24 cellular contexts compared by ENCODE assay signal in genomic region chr16:2190659-2191445, GRCh38. TPM values are rescaled to one million over a fixed set of nuclear protein-coding genes. Genes with fewer than 3 reads are reported as not detected.
DNase-seq lines count a peak whose midpoint lies in the region; ATAC-seq, FAIRE-seq and TF ChIP-seq lines count a peak whose summit lies in the region.
"Had no signal": no experiment of that assay in that cellular context is flagged by ENCODE, and none has a peak within 500 bp of the region (broad histone marks: within the 10 kb centered on the region; RNA-seq: fewer than 3 reads in every experiment).

No MANE protein-coding gene starts in this region.

- no peaks in the 10 kb centered on the region for H3K79me2 ChIP-seq in HepG2 (ENCODE audit: insufficient read depth, low read length)

- ATAC-seq in HepG2 (no peak; the same call in 1 of the 3 replicates), right lobe of liver (no peak), GM21786 (IDR thresholded peaks at IDR 0.05; ENCODE audit: unreplicated experiment) (no peak), GM19463 (IDR thresholded peaks at IDR 0.05; ENCODE audit: unreplicated experiment) (no peak), HG03039 (IDR thresholded peaks at IDR 0.05; ENCODE audit: unreplicated experiment) (no peak)
- ATAC-seq: stimulated activated naive B cell treated with anti-CD40 and anti-IgM and Interleukin-4, amounts not matched to agents 10 μg/mL and 1 μg/mL and 100 μg/mL, for 72 hours had no signal

- peak overlapping the region; percentile 61 for H3K4me2 ChIP-seq in HepG2 (ENCODE audit: low read depth, low read length)

- peaks cover 52% of the 10 kb centered on the region for H3K4me1 ChIP-seq in HepG2 (ENCODE audit: insufficient read depth, low read length)
- H3K4me1 ChIP-seq in right lobe of liver: peaks cover 0 to 6% (median 0%) of the 10 kb centered on the region in 4 donors

- no peak for FAIRE-seq in HepG2 (lab: Jason Lieb, UNC)
- FAIRE-seq: D721Med, kidney had no signal

- in situ Hi-C loops in HepG2 (cut with HindIII; ENCODE audit: extremely low pct_ligation_motif_present, low pct_unique_long_range_greater_than_20kb): no loop called here

- 0 out of 5 replicates have a peak, but pooled peaks cover 0 to 5% of the 10 kb centered on the region in 2 experiments for H3K27me3 ChIP-seq in HepG2 (ENCODE audit: control insufficient read depth in 1 of 2, insufficient read depth in 2 of 2, low read length in 2 of 2)
- H3K27me3 ChIP-seq in right lobe of liver: peaks cover 0 to 8% of the 10 kb centered on the region in 2 donors

- peak; percentile 35 for DNase-seq in HepG2 (ENCODE audit: low spot score)
- DNase-seq in right lobe of liver: no peak
- DNase-seq in anterior cingulate cortex (lab: John Stamatoyannopoulos, UW): peak in 49 of 58 donors; percentile 12 to 83 (median 57)
- no peak for DNase-seq in neural crest cell (ENCODE audit: low read depth, low spot score)
- DNase-seq in HuH-7.5 (ENCODE audit: low spot score): no peak
- DNase-seq: activated CD4-positive, alpha-beta T cell treated with anti-CD3 and anti-CD28 coated beads for 48 hours; activated naive CD4-positive, alpha-beta T cell treated with Interleukin-2 at 50 U/mL for 16 hours; activated T-cell treated with anti-CD3 and anti-CD28 coated beads, Interleukin-2, amount 50 U/mL, for 24 hours; amniotic stem cell; EL; KBM-7; kidney; NCI-H1694; stimulated activated CD4-positive, alpha-beta T cell treated with anti-CD3 and anti-CD28 coated beads, Interleukin-2, amount 100 ng/mL, for 48 hours; stimulated activated naive B cell treated with anti-CD40 and anti-IgM and Interleukin-4, amounts not matched to agents 10 μg/mL and 1 μg/mL and 100 μg/mL, for 72 hours; uterus had no signal

- no peak overlapping the region for H3K27ac Mint-ChIP-seq in neural crest cell (ENCODE audit: unreplicated experiment)
- H3K27ac Mint-ChIP-seq: activated T-cell treated with anti-CD3 and anti-CD28 coated beads, Interleukin-2, amount 50 U/mL, for 24 hours; stimulated activated naive B cell treated with anti-CD40 and anti-IgM and Interleukin-4, amounts not matched to agents 10 μg/mL and 1 μg/mL and 100 μg/mL, for 72 hours had no signal

- H3K27ac ChIP-seq in HepG2 (ENCODE audit: extremely low read length, insufficient read depth, low read length): peak overlapping the region; percentile 48
- no peak overlapping the region for H3K27ac ChIP-seq in right lobe of liver
- H3K27ac ChIP-seq: neutrophil, thoracic aorta, uterus, VCaP had no signal

- POLR2A ChIA-PET in HepG2 (lab: Yijun Ruan, JAX): interaction anchor here (0.8 to 3.5 kb wide), 6 partner anchors 14 to 62 kb away, joined by 3 to 29 read pairs (median 4); partner anchors contain the start of genes ECI1, PGP and TRAF7

- no peak for TF ChIP-seq POLR2A in HepG2 (IDR thresholded peaks at IDR 0.05; ENCODE audit: insufficient read depth in 1 of 2, low read depth in 2 of 2, low read length in 2 of 2)
- TF ChIP-seq POLR2A in right lobe of liver (IDR thresholded peaks at IDR 0.05): no peak

- H3K36me3 Mint-ChIP-seq in neural crest cell (ENCODE audit: low read depth): no peaks in the 10 kb centered on the region
- H3K36me3 Mint-ChIP-seq: stimulated activated naive B cell treated with anti-CD40 and anti-IgM and Interleukin-4, amounts not matched to agents 10 μg/mL and 1 μg/mL and 100 μg/mL, for 72 hours had no signal

- H3K27me3 Mint-ChIP-seq in neural crest cell (ENCODE audit: low read depth): peaks cover 4% of the 10 kb centered on the region

- BruUV-seq in HepG2 (replicated peaks; lab: Mats Ljungman, UMichigan): no TSS peak

- no peak for TF ChIP-seq RAD21 in HepG2 (CRISPR knock-in tag; IDR thresholded peaks at IDR 0.05)

- H3K9ac ChIP-seq in HepG2 (ENCODE audit: insufficient read depth, low read depth, low read length): peak overlapping the region; percentile 56

- no peak overlapping the region for H2AFZ ChIP-seq in HepG2 (ENCODE audit: low read length)

- TF ChIP-seq EP300 in HepG2 (IDR thresholded peaks at IDR 0.05; ENCODE audit: low read depth in 2 of 2, low read length in 2 of 2) (no peak), HepG2 (CRISPR knock-in tag; IDR thresholded peaks at IDR 0.05; ENCODE audit: borderline replicate concordance) (no peak)

- CTCF ChIA-PET in HepG2 (lab: Yijun Ruan, JAX; ENCODE audit: low intra/inter-chr PET ratio, low total read pairs): no interaction called here

- H3K36me3 ChIP-seq in HepG2 (replicated peaks in 1 of 2; ENCODE audit: control insufficient read depth in 1 of 2, insufficient read depth in 2 of 2, low read length in 2 of 2): no peaks in the 10 kb centered on the region
- H3K36me3 ChIP-seq in right lobe of liver: no peaks in the 10 kb centered on the region
- H3K36me3 ChIP-seq: neutrophil, thoracic aorta, uterus had no signal

- peak overlapping the region in 1 of 3 experiments; percentile 45; a peak in 2 of 6 replicates for H3K4me3 ChIP-seq in HepG2 (replicated peaks in 1 of 3; ENCODE audit: insufficient read depth in 1 of 3, low read depth in 2 of 3, low read length in 3 of 3)
- no peak overlapping the region for H3K4me3 ChIP-seq in right lobe of liver
- H3K4me3 ChIP-seq: lung, thoracic aorta, uterus had no signal

- 10% methylated on average over 10 of the region's 25 CpGs for WGBS in HepG2 (ENCODE audit: low lambda C conversion rate)
- 100% methylated on average over 2 of the region's 25 CpGs for WGBS in right lobe of liver (ENCODE audit: insufficient coverage, low coverage, low lambda C conversion rate, missing lambda C conversion rate)

- no peaks in the 10 kb centered on the region for H3K9me3 Mint-ChIP-seq in neural crest cell
- H3K9me3 Mint-ChIP-seq: activated T-cell treated with anti-CD3 and anti-CD28 coated beads, Interleukin-2, amount 50 U/mL, for 24 hours; stimulated activated naive B cell treated with anti-CD40 and anti-IgM and Interleukin-4, amounts not matched to agents 10 μg/mL and 1 μg/mL and 100 μg/mL, for 72 hours had no signal

- peaks cover 14% of the 10 kb centered on the region for H3K4me1 Mint-ChIP-seq in neural crest cell

- H4K20me1 ChIP-seq in HepG2 (ENCODE audit: insufficient read depth, low read length): no peaks in the 10 kb centered on the region

- intact Hi-C loops in HepG2 (cut with micrococcal nuclease; ENCODE audit: unreplicated experiment) (no loop called here), right lobe of liver (cut with DNase I) (loop anchor here (10.0 kb wide), 1 partner anchor 314 kb away; no protein-coding TSS in a partner anchor)

- peak overlapping the region; percentile 15 for H3K4me3 Mint-ChIP-seq in neural crest cell
- H3K4me3 Mint-ChIP-seq: activated T-cell treated with anti-CD3 and anti-CD28 coated beads, Interleukin-2, amount 50 U/mL, for 24 hours; stimulated activated naive B cell treated with anti-CD40 and anti-IgM and Interleukin-4, amounts not matched to agents 10 μg/mL and 1 μg/mL and 100 μg/mL, for 72 hours had no signal

- TF ChIP-seq CTCF in HepG2 (CRISPR knock-in tag; IDR thresholded peaks at IDR 0.05) (no peak), right lobe of liver (IDR thresholded peaks at IDR 0.05) (no peak), neural crest cell (conservative IDR thresholded peaks at IDR 0.05) (no peak)

- H3K9me3 ChIP-seq in HepG2 (ENCODE audit: low read length) (no peaks in the 10 kb centered on the region), right lobe of liver (no peaks in the 10 kb centered on the region)
- H3K9me3 ChIP-seq: neutrophil, thoracic aorta, uterus had no signal

RNA-seq across cellular contexts. Expression of gene CASKIN1, which starts 5.6 kb away (rescaled TPM):
- 1.2 and 1.4 TPM in 2 replicates for total RNA-seq in HepG2 (2016; rRNA removed; fragmentation: Illumina TruSeq; extraction: Trizol)
- 0.20 and 2.1 TPM in 2 replicates for total RNA-seq in HepG2 (2016; cell fraction: cytosol; rRNA removed; fragmentation: Illumina TruSeq; extraction: Trizol; ENCODE audit: low read depth)
- 0.56 and 0.91 TPM in 2 replicates for total RNA-seq in HepG2 (2016; cell fraction: insoluble cytoplasmic fraction; rRNA removed; fragmentation: Illumina TruSeq; extraction: Trizol)
- total RNA-seq in HepG2 (2016; cell fraction: membrane; rRNA removed; fragmentation: Illumina TruSeq; extraction: Trizol): 0.65 and 0.76 TPM in 2 replicates
- 0.65 and 1.9 TPM in 2 replicates for total RNA-seq in HepG2 (2016; cell fraction: nucleus; rRNA removed; fragmentation: Illumina TruSeq; extraction: Trizol)
- polyA plus RNA-seq in HepG2 (2011; rRNA removed): 2.2 and 9.4 TPM in 2 replicates
- polyA plus RNA-seq in HepG2 (2011; cell fraction: cytosol; rRNA removed): 0.65 and 1.0 TPM in 2 replicates
- polyA plus RNA-seq in HepG2 (2011; cell fraction: nucleus; rRNA removed): 13.6 and 21.2 TPM in 2 replicates
- polyA plus RNA-seq in HepG2 (2012): 2.3 and 3.3 TPM in 2 replicates
- polyA plus RNA-seq in HepG2 (2016; cell fraction: cytosol; fragmentation: Illumina TruSeq; extraction: Trizol; ENCODE audit: low read depth): 0.10 TPM in 2 replicates
- 0.49 and 0.81 TPM in 2 replicates for polyA plus RNA-seq in HepG2 (2016; cell fraction: insoluble cytoplasmic fraction; fragmentation: Illumina TruSeq; extraction: Trizol; ENCODE audit: low read depth)
- 0.34 and 0.36 TPM in 2 replicates for polyA plus RNA-seq in HepG2 (2016; cell fraction: membrane; fragmentation: Illumina TruSeq; extraction: Trizol; ENCODE audit: low read depth)
- polyA plus RNA-seq in HepG2 (2016; cell fraction: nucleus; fragmentation: Illumina TruSeq; extraction: Trizol; ENCODE audit: insufficient read depth, low read depth): 4.1 and 6.3 TPM in 2 replicates
- 4.0 TPM in 1 of 2 replicates, not detected in the other for polyA minus RNA-seq in HepG2 (2011; rRNA and poly(A)+ RNA removed; ENCODE audit: low replicate concordance)
- 0.88 and 1.8 TPM in 2 replicates for polyA minus RNA-seq in HepG2 (2011; cell fraction: cytosol; rRNA and poly(A)+ RNA removed)
- 1.5 and 2.7 TPM in 2 replicates for polyA minus RNA-seq in HepG2 (2011; cell fraction: nucleus; rRNA and poly(A)+ RNA removed)
- total RNA-seq in right lobe of liver: not detected
- total RNA-seq in neural crest cell: 18.9 and 20.2 TPM in 2 replicates
- total RNA-seq: thoracic aorta had no signal

RNA-seq across cellular contexts. Expression of gene MLST8, which starts 14.4 kb away (rescaled TPM):
- total RNA-seq in HepG2 (2016; rRNA removed; fragmentation: Illumina TruSeq; extraction: Trizol) (25.2 and 30.8 TPM in 2 replicates), right lobe of liver (10 to 100 TPM; 13.1 to 51.0 (median 17.5) TPM), neural crest cell (68.1 and 69.2 TPM in 2 replicates)
- 66.8 and 68.3 TPM in 2 replicates for total RNA-seq in HepG2 (2016; cell fraction: cytosol; rRNA removed; fragmentation: Illumina TruSeq; extraction: Trizol; ENCODE audit: low read depth)
- 24.8 and 34.9 TPM in 2 replicates for total RNA-seq in HepG2 (2016; cell fraction: insoluble cytoplasmic fraction; rRNA removed; fragmentation: Illumina TruSeq; extraction: Trizol)
- total RNA-seq in HepG2 (2016; cell fraction: membrane; rRNA removed; fragmentation: Illumina TruSeq; extraction: Trizol): 73.3 and 82.0 TPM in 2 replicates
- total RNA-seq in HepG2 (2016; cell fraction: nucleus; rRNA removed; fragmentation: Illumina TruSeq; extraction: Trizol): 20.0 and 20.9 TPM in 2 replicates
- polyA plus RNA-seq in HepG2 (2011; rRNA removed): 70.9 and 72.7 TPM in 2 replicates
- polyA plus RNA-seq in HepG2 (2011; cell fraction: cytosol; rRNA removed): 88.3 and 159 TPM in 2 replicates
- 109 and 133 TPM in 2 replicates for polyA plus RNA-seq in HepG2 (2011; cell fraction: nucleus; rRNA removed)
- 26.5 and 34.3 TPM in 2 replicates for polyA plus RNA-seq in HepG2 (2012)
- 136 and 139 TPM in 2 replicates for polyA plus RNA-seq in HepG2 (2016; cell fraction: cytosol; fragmentation: Illumina TruSeq; extraction: Trizol; ENCODE audit: low read depth)
- 45.5 and 48.4 TPM in 2 replicates for polyA plus RNA-seq in HepG2 (2016; cell fraction: insoluble cytoplasmic fraction; fragmentation: Illumina TruSeq; extraction: Trizol; ENCODE audit: low read depth)
- polyA plus RNA-seq in HepG2 (2016; cell fraction: membrane; fragmentation: Illumina TruSeq; extraction: Trizol; ENCODE audit: low read depth): 121 and 123 TPM in 2 replicates
- 52.7 and 57.3 TPM in 2 replicates for polyA plus RNA-seq in HepG2 (2016; cell fraction: nucleus; fragmentation: Illumina TruSeq; extraction: Trizol; ENCODE audit: insufficient read depth, low read depth)
- 111 and 121 TPM in 2 replicates for polyA minus RNA-seq in HepG2 (2011; rRNA and poly(A)+ RNA removed; ENCODE audit: low replicate concordance)
- 30.5 and 31.0 TPM in 2 replicates for polyA minus RNA-seq in HepG2 (2011; cell fraction: cytosol; rRNA and poly(A)+ RNA removed)
- 41.5 and 46.5 TPM in 2 replicates for polyA minus RNA-seq in HepG2 (2011; cell fraction: nucleus; rRNA and poly(A)+ RNA removed)

RNA-seq across cellular contexts. Expression of gene BRICD5, which starts 19.8 kb away (rescaled TPM):
- total RNA-seq in HepG2 (2016; rRNA removed; fragmentation: Illumina TruSeq; extraction: Trizol): 1.7 and 5.8 TPM in 2 replicates
- 2.2 and 3.3 TPM in 2 replicates for total RNA-seq in HepG2 (2016; cell fraction: cytosol; rRNA removed; fragmentation: Illumina TruSeq; extraction: Trizol; ENCODE audit: low read depth)
- 1.6 and 6.3 TPM in 2 replicates for total RNA-seq in HepG2 (2016; cell fraction: insoluble cytoplasmic fraction; rRNA removed; fragmentation: Illumina TruSeq; extraction: Trizol)
- total RNA-seq in HepG2 (2016; cell fraction: membrane; rRNA removed; fragmentation: Illumina TruSeq; extraction: Trizol): 1.4 and 2.7 TPM in 2 replicates
- total RNA-seq in HepG2 (2016; cell fraction: nucleus; rRNA removed; fragmentation: Illumina TruSeq; extraction: Trizol): 5.3 and 6.8 TPM in 2 replicates
- 1.6 and 2.0 TPM in 2 replicates for polyA plus RNA-seq in HepG2 (2011; rRNA removed)
- 0.71 and 1.3 TPM in 2 replicates for polyA plus RNA-seq in HepG2 (2011; cell fraction: cytosol; rRNA removed)
- polyA plus RNA-seq in HepG2 (2011; cell fraction: nucleus; rRNA removed): 20.0 and 26.3 TPM in 2 replicates
- polyA plus RNA-seq in HepG2 (2012): 3.3 and 5.8 TPM in 2 replicates
- 1.9 and 3.4 TPM in 2 replicates for polyA plus RNA-seq in HepG2 (2016; cell fraction: cytosol; fragmentation: Illumina TruSeq; extraction: Trizol; ENCODE audit: low read depth)
- 1.3 and 2.2 TPM in 2 replicates for polyA plus RNA-seq in HepG2 (2016; cell fraction: insoluble cytoplasmic fraction; fragmentation: Illumina TruSeq; extraction: Trizol; ENCODE audit: low read depth)
- 0.97 and 1.2 TPM in 2 replicates for polyA plus RNA-seq in HepG2 (2016; cell fraction: membrane; fragmentation: Illumina TruSeq; extraction: Trizol; ENCODE audit: low read depth)
- 15.3 and 20.5 TPM in 2 replicates for polyA plus RNA-seq in HepG2 (2016; cell fraction: nucleus; fragmentation: Illumina TruSeq; extraction: Trizol; ENCODE audit: insufficient read depth, low read depth)
- polyA minus RNA-seq in HepG2 (2011; rRNA and poly(A)+ RNA removed; ENCODE audit: low replicate concordance): 0.72 and 4.8 TPM in 2 replicates
- 3.1 TPM in 1 of 2 replicates, not detected in the other for polyA minus RNA-seq in HepG2 (2011; cell fraction: cytosol; rRNA and poly(A)+ RNA removed)
- 3.1 and 8.0 TPM in 2 replicates for polyA minus RNA-seq in HepG2 (2011; cell fraction: nucleus; rRNA and poly(A)+ RNA removed)
- 1 to 10 TPM in 4 of 6 experiments, under 1 TPM in 2; 0.74 to 3.7 (median 2.0) TPM for total RNA-seq in right lobe of liver
- total RNA-seq in neural crest cell: 31.2 and 32.0 TPM in 2 replicates

RNA-seq across cellular contexts. Expression of gene PGP, which starts 23.8 kb away (rescaled TPM):
- total RNA-seq in HepG2 (2016; rRNA removed; fragmentation: Illumina TruSeq; extraction: Trizol): 15.6 and 18.3 TPM in 2 replicates
- 17.4 and 22.1 TPM in 2 replicates for total RNA-seq in HepG2 (2016; cell fraction: cytosol; rRNA removed; fragmentation: Illumina TruSeq; extraction: Trizol; ENCODE audit: low read depth)
- 14.6 and 17.3 TPM in 2 replicates for total RNA-seq in HepG2 (2016; cell fraction: insoluble cytoplasmic fraction; rRNA removed; fragmentation: Illumina TruSeq; extraction: Trizol)
- total RNA-seq in HepG2 (2016; cell fraction: membrane; rRNA removed; fragmentation: Illumina TruSeq; extraction: Trizol): 19.3 and 24.3 TPM in 2 replicates
- total RNA-seq in HepG2 (2016; cell fraction: nucleus; rRNA removed; fragmentation: Illumina TruSeq; extraction: Trizol): 13.5 and 16.4 TPM in 2 replicates
- polyA plus RNA-seq in HepG2 (2011; rRNA removed): 7.3 and 8.4 TPM in 2 replicates
- 4.2 and 9.0 TPM in 2 replicates for polyA plus RNA-seq in HepG2 (2011; cell fraction: cytosol; rRNA removed)
- 26.9 and 29.4 TPM in 2 replicates for polyA plus RNA-seq in HepG2 (2011; cell fraction: nucleus; rRNA removed)
- polyA plus RNA-seq in HepG2 (2012): 5.8 and 6.7 TPM in 2 replicates
- 28.2 and 33.1 TPM in 2 replicates for polyA plus RNA-seq in HepG2 (2016; cell fraction: cytosol; fragmentation: Illumina TruSeq; extraction: Trizol; ENCODE audit: low read depth)
- polyA plus RNA-seq in HepG2 (2016; cell fraction: insoluble cytoplasmic fraction; fragmentation: Illumina TruSeq; extraction: Trizol; ENCODE audit: low read depth): 21.0 and 21.9 TPM in 2 replicates
- 24.1 and 25.1 TPM in 2 replicates for polyA plus RNA-seq in HepG2 (2016; cell fraction: membrane; fragmentation: Illumina TruSeq; extraction: Trizol; ENCODE audit: low read depth)
- polyA plus RNA-seq in HepG2 (2016; cell fraction: nucleus; fragmentation: Illumina TruSeq; extraction: Trizol; ENCODE audit: insufficient read depth, low read depth): 37.7 and 42.5 TPM in 2 replicates
- 7.8 and 25.3 TPM in 2 replicates for polyA minus RNA-seq in HepG2 (2011; rRNA and poly(A)+ RNA removed; ENCODE audit: low replicate concordance)
- 3.1 and 4.7 TPM in 2 replicates for polyA minus RNA-seq in HepG2 (2011; cell fraction: cytosol; rRNA and poly(A)+ RNA removed)
- 6.1 and 8.8 TPM in 2 replicates for polyA minus RNA-seq in HepG2 (2011; cell fraction: nucleus; rRNA and poly(A)+ RNA removed)
- 10 to 100 TPM in 1 of 6 experiments, 1 to 10 TPM in 5; 3.8 to 14.2 (median 6.9) TPM for total RNA-seq in right lobe of liver
- 47.3 and 50.2 TPM in 2 replicates for total RNA-seq in neural crest cell

RNA-seq across cellular contexts. Expression of gene E4F1, which starts 32.5 kb away (rescaled TPM):
- total RNA-seq in HepG2 (2016; rRNA removed; fragmentation: Illumina TruSeq; extraction: Trizol): 10.3 and 19.5 TPM in 2 replicates
- total RNA-seq in HepG2 (2016; cell fraction: cytosol; rRNA removed; fragmentation: Illumina TruSeq; extraction: Trizol; ENCODE audit: low read depth): 6.9 and 8.8 TPM in 2 replicates
- 8.9 and 20.8 TPM in 2 replicates for total RNA-seq in HepG2 (2016; cell fraction: insoluble cytoplasmic fraction; rRNA removed; fragmentation: Illumina TruSeq; extraction: Trizol)
- 6.0 TPM in 2 replicates for total RNA-seq in HepG2 (2016; cell fraction: membrane; rRNA removed; fragmentation: Illumina TruSeq; extraction: Trizol)
- total RNA-seq in HepG2 (2016; cell fraction: nucleus; rRNA removed; fragmentation: Illumina TruSeq; extraction: Trizol): 24.2 and 28.6 TPM in 2 replicates
- 13.8 and 17.2 TPM in 2 replicates for polyA plus RNA-seq in HepG2 (2011; rRNA removed)
- 6.1 and 10.8 TPM in 2 replicates for polyA plus RNA-seq in HepG2 (2011; cell fraction: cytosol; rRNA removed)
- 151 and 202 TPM in 2 replicates for polyA plus RNA-seq in HepG2 (2011; cell fraction: nucleus; rRNA removed)
- 6.8 and 6.9 TPM in 2 replicates for polyA plus RNA-seq in HepG2 (2012)
- 3.5 and 3.6 TPM in 2 replicates for polyA plus RNA-seq in HepG2 (2016; cell fraction: cytosol; fragmentation: Illumina TruSeq; extraction: Trizol; ENCODE audit: low read depth)
- 8.4 and 9.9 TPM in 2 replicates for polyA plus RNA-seq in HepG2 (2016; cell fraction: insoluble cytoplasmic fraction; fragmentation: Illumina TruSeq; extraction: Trizol; ENCODE audit: low read depth)
- polyA plus RNA-seq in HepG2 (2016; cell fraction: membrane; fragmentation: Illumina TruSeq; extraction: Trizol; ENCODE audit: low read depth): 4.8 and 5.0 TPM in 2 replicates
- 55.1 and 57.6 TPM in 2 replicates for polyA plus RNA-seq in HepG2 (2016; cell fraction: nucleus; fragmentation: Illumina TruSeq; extraction: Trizol; ENCODE audit: insufficient read depth, low read depth)
- polyA minus RNA-seq in HepG2 (2011; rRNA and poly(A)+ RNA removed; ENCODE audit: low replicate concordance): 14.4 and 15.9 TPM in 2 replicates
- polyA minus RNA-seq in HepG2 (2011; cell fraction: cytosol; rRNA and poly(A)+ RNA removed): 6.6 and 9.1 TPM in 2 replicates
- 18.3 and 20.5 TPM in 2 replicates for polyA minus RNA-seq in HepG2 (2011; cell fraction: nucleus; rRNA and poly(A)+ RNA removed)
- total RNA-seq in right lobe of liver: 10 to 100 TPM in 4 of 6 experiments, 1 to 10 TPM in 2; 8.9 to 11.3 (median 10.4) TPM
- 37.5 and 38.9 TPM in 2 replicates for total RNA-seq in neural crest cell

Comparison
In these comparisons a context has a peak if more than half of its experiments do, and no peak if none do; other contexts are left out.
1. DNase-seq: peak in HepG2 (single experiment) and anterior cingulate cortex (49 of 58); none in right lobe of liver (0 of 3), neural crest cell (single experiment) and HuH-7.5 (single experiment).